17 cellular contexts compared by ENCODE assay signal in the genomic region with DNA sequence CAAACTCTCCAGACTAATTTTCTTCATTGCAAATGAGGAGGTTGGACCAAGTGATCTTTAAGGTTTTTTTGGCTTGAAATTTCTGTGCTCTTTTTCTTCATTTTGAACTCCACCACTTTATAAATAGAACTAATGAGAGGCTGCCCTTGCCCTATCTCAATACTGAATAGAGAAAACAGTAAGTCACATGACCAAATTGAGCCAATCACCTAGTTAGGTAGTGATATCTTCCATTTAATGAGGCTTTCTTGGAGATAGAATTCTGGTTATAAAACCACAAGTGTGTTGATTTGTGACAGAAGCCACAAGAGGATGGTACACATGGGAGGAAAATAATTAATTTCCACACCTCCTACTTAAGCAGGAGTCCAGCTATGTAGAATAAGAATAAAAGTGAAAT.
DNase-seq lines count a peak whose midpoint lies in the region; ATAC-seq, FAIRE-seq and TF ChIP-seq lines count a peak whose summit lies in the region.
"Had no signal": no experiment of that assay in that cellular context is flagged by ENCODE, and none has a peak within 500 bp of the region (broad histone marks: within the 10 kb centered on the region; RNA-seq: fewer than 3 reads in every experiment).

No MANE protein-coding gene starts in this region.

- RAD21 ChIA-PET in HCT116 (lab: Charles Lee; ENCODE audit: low non-redundant PET in 1 of 2, low total read pairs in 2 of 2, uncharacterized antibody in 2 of 2, unreplicated experiment in 2 of 2): no interaction called here

- BruUV-seq in HCT116 (replicated peaks; lab: Mats Ljungman, UMichigan) (no TSS peak), OCI-LY7 (replicated peaks; lab: Mats Ljungman, UMichigan) (no TSS peak), K562 (replicated peaks; lab: Mats Ljungman, UMichigan) (no TSS peak)

- H3K9me3 ChIP-seq in A549 (no peaks in the 10 kb centered on the region), HCT116 (ENCODE audit: control insufficient read depth in 1 of 2, insufficient read depth in 1 of 2, low read depth in 1 of 2, low read length in 2 of 2) (no peaks in the 10 kb centered on the region), OCI-LY7 (ENCODE audit: low read length) (no peaks in the 10 kb centered on the region), K562 (replicated peaks; ENCODE audit: control insufficient read depth, insufficient read depth, low read depth, low read length) (no peaks in the 10 kb centered on the region), SJCRH30 (replicated peaks) (no peaks in the 10 kb centered on the region)

- H3K36me3 ChIP-seq in HCT116 (ENCODE audit: control insufficient read depth in 1 of 2, insufficient read depth in 2 of 2, low read length in 2 of 2) (no peaks in the 10 kb centered on the region), OCI-LY7 (ENCODE audit: insufficient read depth, low read length) (no peaks in the 10 kb centered on the region), K562 (ENCODE audit: control insufficient read depth, insufficient read depth, low read length) (no peaks in the 10 kb centered on the region), SJCRH30 (no peaks in the 10 kb centered on the region)

- H3K9ac ChIP-seq in HCT116 (ENCODE audit: low read length): no peak overlapping the region
- no peak overlapping the region for H3K9ac ChIP-seq in K562 (ENCODE audit: insufficient read depth in 1 of 2, low read depth in 2 of 2, low read length in 2 of 2)

- H3K4me3 ChIP-seq in A549 (no peak overlapping the region), HCT116 (replicated peaks in 1 of 2; ENCODE audit: low read depth in 1 of 2, low read length in 2 of 2) (no peak overlapping the region), OCI-LY7 (ENCODE audit: low read depth, low read length, poor library complexity, severe bottlenecking) (no peak overlapping the region), K562 (no peak overlapping the region), SJCRH30 (no peak overlapping the region)
- H3K4me3 ChIP-seq: GM23338 had no signal

- H3K4me1 ChIP-seq in A549 (no peaks in the 10 kb centered on the region), HCT116 (ENCODE audit: control insufficient read depth in 1 of 2, insufficient read depth in 2 of 2, low read length in 2 of 2) (no peaks in the 10 kb centered on the region), OCI-LY7 (ENCODE audit: insufficient read depth, low read length, poor library complexity, severe bottlenecking) (no peaks in the 10 kb centered on the region), K562 (replicated peaks in 1 of 2; ENCODE audit: control insufficient read depth in 2 of 2, insufficient read depth in 2 of 2, low read length in 2 of 2) (no peaks in the 10 kb centered on the region), SJCRH30 (peaks cover 11% of the 10 kb centered on the region)

- CTCF ChIA-PET in A549 (lab: Yijun Ruan, JAX) (no interaction called here), HCT116 (lab: Charles Lee) (no interaction called here), OCI-LY7 (lab: Charles Lee; ENCODE audit: unreplicated experiment) (no interaction called here), K562 (lab: Yijun Ruan, JAX; ENCODE audit: low intra/inter-chr PET ratio) (no interaction called here)

- TF ChIP-seq EP300 in A549 (IDR thresholded peaks at IDR 0.05) (no peak), K562 (IDR thresholded peaks at IDR 0.05; ENCODE audit: low read length) (no peak)

- TF ChIP-seq CTCF in A549 (IDR thresholded peaks at IDR 0.05) (no peak), HCT116 (IDR thresholded peaks at IDR 0.05 in 2 of 3, conservative IDR thresholded peaks at IDR 0.05 in 1 of 3; ENCODE audit: borderline replicate concordance in 1 of 3, insufficient read depth in 1 of 3, low read depth in 2 of 3, low read length in 2 of 3) (no peak), OCI-LY7 (conservative IDR thresholded peaks at IDR 0.05; ENCODE audit: low read length) (no peak), K562 (IDR thresholded peaks at IDR 0.05 in 2 of 3, conservative IDR thresholded peaks at IDR 0.05 in 1 of 3; ENCODE audit: insufficient read depth in 2 of 3, low read depth in 1 of 3, low read length in 3 of 3) (no peak)

- H4K20me1 ChIP-seq in HCT116 (ENCODE audit: insufficient read depth) (no peaks in the 10 kb centered on the region), OCI-LY7 (ENCODE audit: insufficient read depth, low read length) (no peaks in the 10 kb centered on the region), K562 (replicated peaks; ENCODE audit: control insufficient read depth, insufficient read depth, low read length) (no peaks in the 10 kb centered on the region)

- H3K27me3 ChIP-seq in HCT116 (ENCODE audit: insufficient read depth, low read length): no peaks in the 10 kb centered on the region
- H3K27me3 ChIP-seq in K562 (ENCODE audit: control insufficient read depth in 2 of 2, insufficient read depth in 2 of 2, low read length in 2 of 2): no peaks in the 10 kb centered on the region
- no peaks in the 10 kb centered on the region for H3K27me3 ChIP-seq in SJCRH30

- FAIRE-seq in A549 (lab: Jason Lieb, UNC): no peak
- FAIRE-seq in K562 (lab: Jason Lieb, UNC): no peak

- TF ChIP-seq POLR2A in A549 (IDR thresholded peaks at IDR 0.05; ENCODE audit: low read length) (no peak), HCT116 (IDR thresholded peaks at IDR 0.05; ENCODE audit: borderline replicate concordance, extremely low read depth, insufficient read depth, insufficient read length) (no peak), K562 (conservative IDR thresholded peaks at IDR 0.05) (no peak)

- H3K4me2 ChIP-seq in A549 (no peak overlapping the region), HCT116 (ENCODE audit: low read length) (no peak overlapping the region), OCI-LY7 (ENCODE audit: low read length) (no peak overlapping the region), K562 (ENCODE audit: insufficient read depth, low read length) (no peak overlapping the region)
- H3K4me2 ChIP-seq: GM23338 had no signal

- TF ChIP-seq RAD21 in A549 (conservative IDR thresholded peaks at IDR 0.05 in 1 of 2, IDR thresholded peaks at IDR 0.05 in 1 of 2) (no peak), HCT116 (IDR thresholded peaks at IDR 0.05; ENCODE audit: low read depth) (no peak), K562 (CRISPR knock-in tag; conservative IDR thresholded peaks at IDR 0.05 in 1 of 2, IDR thresholded peaks at IDR 0.05 in 1 of 2) (no peak)

- ATAC-seq in A549: no peak
- ATAC-seq in HCT116: no peak
- ATAC-seq in K562: no peak
- ATAC-seq: GM23338 had no signal

- DNase-seq in A549 (ENCODE audit: low read depth in 1 of 2, low spot score in 1 of 2) (no peak), HCT116 (ENCODE audit: low read depth, low spot score) (no peak), OCI-LY7 (ENCODE audit: low spot score) (no peak), K562 (ENCODE audit: extremely low read depth in 1 of 4, low spot score in 3 of 4) (no peak), SJCRH30 (no peak), midbrain (lab: John Stamatoyannopoulos, UW) (no peak), NCI-H774 (lab: John Stamatoyannopoulos, UW) (no peak)
- DNase-seq: Calu3; CD4-positive, alpha-beta memory T cell; DMS79; KBM-7; MM.1S; NCI-H1105; NCI-H1694; NCI-H446 treated with DMSO at 0.1 percent for 48 hours; T-helper 9 cell had no signal

- intact Hi-C loops in HCT116 (cut with micrococcal nuclease): no loop called here
- intact Hi-C loops in OCI-LY7 (cut with micrococcal nuclease; ENCODE audit: unreplicated experiment): no loop called here
- intact Hi-C loops in K562 (cut with micrococcal nuclease): no loop called here

- POLR2A ChIA-PET in A549 (lab: Yijun Ruan, JAX) (no interaction called here), HCT116 (lab: Charles Lee) (no interaction called here), OCI-LY7 (lab: Charles Lee) (no interaction called here), K562 (lab: Yijun Ruan, JAX) (no interaction called here)

- in situ Hi-C loops in K562 (cut with MboI): no loop called here

- H2AFZ ChIP-seq in HCT116 (ENCODE audit: low read depth, low read length, poor library complexity, severe bottlenecking) (peak overlapping the region; percentile 65), OCI-LY7 (ENCODE audit: low read length) (0 out of 2 replicates have a peak overlapping the region, but pooled peaks have one; percentile 9), K562 (ENCODE audit: low read depth, low read length) (no peak overlapping the region)
- H2AFZ ChIP-seq: GM23338 had no signal

- H3K27ac ChIP-seq in A549 (no peak overlapping the region), HCT116 (ENCODE audit: low read depth, low read length) (no peak overlapping the region), OCI-LY7 (ENCODE audit: low read depth, low read length, poor library complexity, severe bottlenecking) (no peak overlapping the region), K562 (ENCODE audit: extremely low read depth, low read depth, low read length) (no peak overlapping the region), SJCRH30 (no peak overlapping the region; the same call in 1 of the 2 replicates)

- peaks cover 3% of the 10 kb centered on the region; the same call in 1 of the 2 replicates for H3K9me2 ChIP-seq in HCT116 (ENCODE audit: insufficient read depth)
- no peaks in the 10 kb centered on the region for H3K9me2 ChIP-seq in OCI-LY7 (ENCODE audit: insufficient read depth, low read length)

- H3K9me1 ChIP-seq in K562 (ENCODE audit: control insufficient read depth, insufficient read depth, low read length): no peaks in the 10 kb centered on the region

- H3K79me2 ChIP-seq in HCT116 (ENCODE audit: insufficient read depth, low read length) (no peaks in the 10 kb centered on the region), OCI-LY7 (ENCODE audit: insufficient read depth, low read depth, low read length) (no peaks in the 10 kb centered on the region), K562 (ENCODE audit: control insufficient read depth, insufficient read depth, low read length) (no peaks in the 10 kb centered on the region)

TF ChIP-seq in A549, 52 proteins besides CTCF, POLR2A, EP300 and RAD21 (continues in another document):
- TF ChIP-seq CHD2 (IDR thresholded peaks at IDR 0.05; ENCODE audit: low read length, partially characterized antibody): no peak
- no peak for TF ChIP-seq JUNB (IDR thresholded peaks at IDR 0.05)

TF ChIP-seq in HCT116, 20 proteins besides CTCF, POLR2A, EP300 and RAD21 (continues in another document):
- TF ChIP-seq SRF (IDR thresholded peaks at IDR 0.05; ENCODE audit: low read depth) (no peak), TCF7L2 (IDR thresholded peaks at IDR 0.05; ENCODE audit: borderline replicate concordance, extremely low read depth, insufficient read depth, insufficient read length) (no peak), JUND (IDR thresholded peaks at IDR 0.05) (no peak), POLR2AphosphoS5 (IDR thresholded peaks at IDR 0.05; ENCODE audit: low read depth, low read length) (no peak)

TF ChIP-seq in K562, 482 proteins besides CTCF, POLR2A, EP300 and RAD21 (continues in another document):
- TF ChIP-seq TCFL5 (CRISPR knock-in tag; conservative IDR thresholded peaks at IDR 0.05) (no peak), MAZ (CRISPR knock-in tag; conservative IDR thresholded peaks at IDR 0.05 in 1 of 2, IDR thresholded peaks at IDR 0.05 in 1 of 2) (no peak)

Comparison
In these comparisons a context has a peak if more than half of its experiments do, and no peak if none do; other contexts are left out.
1. Of the 35 proteins assayed by ChIP-seq in both K562 and A549: peak only in K562: none; only in A549: USF2; in both: none; in neither: 34.